ENCODE assay signal across 1 cellular context in the genomic region with DNA sequence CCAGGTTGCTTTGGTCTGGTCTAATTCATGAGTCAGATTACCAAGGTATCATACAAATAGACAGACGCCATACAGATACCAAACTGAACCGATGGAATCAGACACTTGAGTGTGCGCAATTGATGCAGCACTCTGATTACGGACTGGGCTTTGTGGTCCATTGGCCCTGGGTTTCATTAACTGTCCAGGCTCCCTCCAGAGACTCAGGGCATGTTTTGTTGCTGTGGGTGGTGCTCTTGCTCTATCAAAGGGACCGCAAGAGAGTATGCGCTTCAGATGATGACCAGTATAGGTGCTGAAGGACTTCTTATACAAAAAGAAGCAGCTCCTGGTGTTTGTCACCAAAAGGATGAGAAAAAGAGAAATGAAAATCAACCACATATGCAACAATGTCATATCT.
TF ChIP-seq lines count a peak whose summit lies in the region.

No MANE protein-coding gene starts in this region.

TF ChIP-seq in neural cell, 6 proteins besides CTCF, POLR2A, EP300 and RAD21:
- TF ChIP-seq, protein P1, sequence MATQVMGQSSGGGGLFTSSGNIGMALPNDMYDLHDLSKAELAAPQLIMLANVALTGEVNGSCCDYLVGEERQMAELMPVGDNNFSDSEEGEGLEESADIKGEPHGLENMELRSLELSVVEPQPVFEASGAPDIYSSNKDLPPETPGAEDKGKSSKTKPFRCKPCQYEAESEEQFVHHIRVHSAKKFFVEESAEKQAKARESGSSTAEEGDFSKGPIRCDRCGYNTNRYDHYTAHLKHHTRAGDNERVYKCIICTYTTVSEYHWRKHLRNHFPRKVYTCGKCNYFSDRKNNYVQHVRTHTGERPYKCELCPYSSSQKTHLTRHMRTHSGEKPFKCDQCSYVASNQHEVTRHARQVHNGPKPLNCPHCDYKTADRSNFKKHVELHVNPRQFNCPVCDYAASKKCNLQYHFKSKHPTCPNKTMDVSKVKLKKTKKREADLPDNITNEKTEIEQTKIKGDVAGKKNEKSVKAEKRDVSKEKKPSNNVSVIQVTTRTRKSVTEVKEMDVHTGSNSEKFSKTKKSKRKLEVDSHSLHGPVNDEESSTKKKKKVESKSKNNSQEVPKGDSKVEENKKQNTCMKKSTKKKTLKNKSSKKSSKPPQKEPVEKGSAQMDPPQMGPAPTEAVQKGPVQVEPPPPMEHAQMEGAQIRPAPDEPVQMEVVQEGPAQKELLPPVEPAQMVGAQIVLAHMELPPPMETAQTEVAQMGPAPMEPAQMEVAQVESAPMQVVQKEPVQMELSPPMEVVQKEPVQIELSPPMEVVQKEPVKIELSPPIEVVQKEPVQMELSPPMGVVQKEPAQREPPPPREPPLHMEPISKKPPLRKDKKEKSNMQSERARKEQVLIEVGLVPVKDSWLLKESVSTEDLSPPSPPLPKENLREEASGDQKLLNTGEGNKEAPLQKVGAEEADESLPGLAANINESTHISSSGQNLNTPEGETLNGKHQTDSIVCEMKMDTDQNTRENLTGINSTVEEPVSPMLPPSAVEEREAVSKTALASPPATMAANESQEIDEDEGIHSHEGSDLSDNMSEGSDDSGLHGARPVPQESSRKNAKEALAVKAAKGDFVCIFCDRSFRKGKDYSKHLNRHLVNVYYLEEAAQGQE (IDR thresholded peaks at IDR 0.05; ENCODE audit: borderline replicate concordance) = no peak
- TF ChIP-seq EZH2 (IDR thresholded peaks at IDR 0.05; ENCODE audit: borderline replicate concordance, insufficient read depth, low read length, poor library complexity, severe bottlenecking) = no peak
